ENCODE assay signal across 10 cellular contexts in the genomic region with DNA sequence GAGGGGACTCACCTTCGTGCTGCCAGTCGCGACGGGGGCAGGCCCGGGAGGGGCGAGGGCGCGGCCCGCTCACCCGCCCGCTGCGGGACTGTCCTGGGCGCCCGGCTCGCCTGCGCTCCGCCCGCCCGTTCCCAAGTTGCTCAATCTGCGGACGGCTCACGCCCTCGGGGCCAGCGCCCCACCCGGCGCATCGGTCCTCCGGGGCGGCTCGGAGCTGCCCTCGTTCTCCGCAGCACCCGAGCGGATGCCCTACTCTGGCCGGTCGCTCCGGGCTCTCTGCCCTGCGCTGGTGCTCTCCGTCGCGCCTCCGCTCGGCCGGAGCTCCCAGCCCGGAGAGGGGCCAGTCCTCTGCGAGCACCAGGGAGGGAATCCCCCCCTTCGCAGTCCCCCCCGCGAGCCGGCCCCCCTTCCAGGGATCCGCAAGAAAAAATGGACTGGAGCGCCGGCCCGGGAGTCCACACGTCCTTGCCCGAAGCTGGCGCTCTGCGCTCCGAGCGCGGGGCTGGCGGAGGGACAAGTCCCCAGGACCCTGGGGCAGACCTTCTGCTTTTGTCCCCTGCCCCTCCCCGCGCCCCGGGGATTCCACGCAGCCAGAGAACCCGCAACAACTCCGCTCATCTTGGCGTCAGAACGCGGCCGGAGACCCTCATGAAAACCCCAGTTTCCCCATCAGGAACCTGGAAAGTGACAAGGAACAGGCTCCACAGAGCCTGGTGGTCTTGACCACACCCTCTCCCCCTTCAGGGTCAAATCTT. TPM values are rescaled to one million over a fixed set of nuclear protein-coding genes. Genes with fewer than 3 reads are reported as not detected.
DNase-seq lines count a peak whose midpoint lies in the region; ATAC-seq and TF ChIP-seq lines count a peak whose summit lies in the region.
"Had no signal": no experiment of that assay in that cellular context is flagged by ENCODE, and none has a peak within 500 bp of the region (broad histone marks: within the 10 kb centered on the region; RNA-seq: fewer than 3 reads in every experiment).

A gene with protein sequence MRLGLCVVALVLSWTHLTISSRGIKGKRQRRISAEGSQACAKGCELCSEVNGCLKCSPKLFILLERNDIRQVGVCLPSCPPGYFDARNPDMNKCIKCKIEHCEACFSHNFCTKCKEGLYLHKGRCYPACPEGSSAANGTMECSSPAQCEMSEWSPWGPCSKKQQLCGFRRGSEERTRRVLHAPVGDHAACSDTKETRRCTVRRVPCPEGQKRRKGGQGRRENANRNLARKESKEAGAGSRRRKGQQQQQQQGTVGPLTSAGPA (minus strand): TSS at position 339 of the 755 bp plus-strand sequence. CDS start 5,231 bp downstream, outside the sequence.

- H3K4me3 Mint-ChIP-seq in WTC11 = peak within 1 kb of the TSS; percentile 69

- no peaks in the 10 kb centered on the region for H3K9me2 ChIP-seq in hepatocyte (replicated peaks; ENCODE audit: insufficient read depth)

- no peaks in the 10 kb centered on the region; the same call in 1 of the 2 replicates for H3K27me3 Mint-ChIP-seq in WTC11 (ENCODE audit: low read depth)

- no peaks in the 10 kb centered on the region for H4K20me1 ChIP-seq in hepatocyte (ENCODE audit: insufficient read depth, poor library complexity, severe bottlenecking)

- ATAC-seq in WTC11 (peak; percentile 68), HG02973 (IDR thresholded peaks at IDR 0.05; ENCODE audit: unreplicated experiment) (no peak)

- H3K9me3 Mint-ChIP-seq in WTC11 = no peaks in the 10 kb centered on the region

- POLR2A ChIA-PET in WTC11 (lab: Charles Lee) = no interaction called here

- no peak within 1 kb of the TSS for H3K27ac Mint-ChIP-seq in WTC11

- H3K36me3 ChIP-seq in hepatocyte (replicated peaks; ENCODE audit: insufficient read depth, low read depth) = no peaks in the 10 kb centered on the region
- H3K36me3 ChIP-seq in spleen = no peaks in the 10 kb centered on the region
- H3K36me3 ChIP-seq: BLaER1 had no signal

- no peaks in the 10 kb centered on the region for H3K79me2 ChIP-seq in hepatocyte

- CTCF ChIA-PET in WTC11 (lab: Charles Lee) = interaction anchor here (1.6 to 3.1 kb wide), 3 partner anchors 12 to 120 kb away, joined by 5 to 11 read pairs (median 9); a partner anchor contains a TSS

- H3K27me3 ChIP-seq in hepatocyte (peaks cover 97% of the 10 kb centered on the region), spleen (replicated peaks in 1 of 7) (peaks cover 4 to 100% (median 63%) of the 10 kb centered on the region in 7 donors)

- H3K9me3 ChIP-seq in hepatocyte (ENCODE audit: low read depth) = no peaks in the 10 kb centered on the region
- H3K9me3 ChIP-seq in spleen = no peaks in the 10 kb centered on the region
- H3K9me3 ChIP-seq: BLaER1 had no signal

- no peak for TF ChIP-seq POLR2A in spleen (IDR thresholded peaks at IDR 0.05)

- DNase-seq in NCI-H1417 (lab: John Stamatoyannopoulos, UW) (peak in 2 of 3 experiments; percentile 57 to 66), NCI-H1417 treated with DMSO at 0.1 percent for 48 hours (lab: John Stamatoyannopoulos, UW) (no peak), WTC11 (ENCODE audit: low spot score) (peak; percentile 34), hepatocyte (ENCODE audit: low spot score) (peak; percentile 21), spleen (no peak), nucleus accumbens (lab: John Stamatoyannopoulos, UW) (no peak), T-helper 9 cell (no peak)
- DNase-seq: activated CD8-positive, alpha-beta memory T cell treated with anti-CD3 and anti-CD28 coated beads for 24 hours had no signal

- H3K4me1 ChIP-seq in hepatocyte (ENCODE audit: insufficient read depth) = no peaks in the 10 kb centered on the region
- H3K4me1 ChIP-seq in spleen = peaks cover 0 to 22% (median 14%) of the 10 kb centered on the region in 6 donors
- H3K4me1 ChIP-seq: BLaER1 had no signal

- no peak within 1 kb of the TSS for H2AFZ ChIP-seq in hepatocyte

- H3K4me2 ChIP-seq in hepatocyte = peak within 1 kb of the TSS; percentile 75
- H3K4me2 ChIP-seq: BLaER1 had no signal

- no peak within 1 kb of the TSS for H3K4me3 ChIP-seq in hepatocyte
- H3K4me3 ChIP-seq in spleen = peak within 1 kb of the TSS in 7 of 8 donors; percentile 17 to 60 (median 21)
- H3K4me3 ChIP-seq: BLaER1 had no signal

- H3K27ac ChIP-seq in hepatocyte (no peak within 1 kb of the TSS), spleen (no peak within 1 kb of the TSS)
- H3K27ac ChIP-seq: BLaER1 had no signal

- no peaks in the 10 kb centered on the region for H3K36me3 Mint-ChIP-seq in WTC11

- TF ChIP-seq CTCF in WTC11 (IDR thresholded peaks at IDR 0.05) (no peak), hepatocyte (IDR thresholded peaks at IDR 0.05; ENCODE audit: poor library complexity) (no peak), spleen (IDR thresholded peaks at IDR 0.05 in 8 of 11, conservative IDR thresholded peaks at IDR 0.05 in 3 of 11) (no peak)

- intact Hi-C loops in spleen (cut with DNase I; ENCODE audit: low total_unique reads) = no loop called here

- 5% methylated on average over 26 of the region's 72 CpGs for WGBS in hepatocyte (ENCODE audit: low lambda C conversion rate, missing lambda C conversion rate)
- WGBS in spleen, 5 donors = 3 to 8% (median 5%) methylated on average over 30 to 72 of the region's 72 CpGs

- H3K4me1 Mint-ChIP-seq in WTC11 = peaks cover 11% of the 10 kb centered on the region

TF ChIP-seq in WTC11, 78 proteins besides CTCF, POLR2A, EP300 and RAD21 (continues in another document):
- no peak for TF ChIP-seq NR2C2 (CRISPR knock-in tag; IDR thresholded peaks at IDR 0.05)
- TF ChIP-seq, protein P1, sequence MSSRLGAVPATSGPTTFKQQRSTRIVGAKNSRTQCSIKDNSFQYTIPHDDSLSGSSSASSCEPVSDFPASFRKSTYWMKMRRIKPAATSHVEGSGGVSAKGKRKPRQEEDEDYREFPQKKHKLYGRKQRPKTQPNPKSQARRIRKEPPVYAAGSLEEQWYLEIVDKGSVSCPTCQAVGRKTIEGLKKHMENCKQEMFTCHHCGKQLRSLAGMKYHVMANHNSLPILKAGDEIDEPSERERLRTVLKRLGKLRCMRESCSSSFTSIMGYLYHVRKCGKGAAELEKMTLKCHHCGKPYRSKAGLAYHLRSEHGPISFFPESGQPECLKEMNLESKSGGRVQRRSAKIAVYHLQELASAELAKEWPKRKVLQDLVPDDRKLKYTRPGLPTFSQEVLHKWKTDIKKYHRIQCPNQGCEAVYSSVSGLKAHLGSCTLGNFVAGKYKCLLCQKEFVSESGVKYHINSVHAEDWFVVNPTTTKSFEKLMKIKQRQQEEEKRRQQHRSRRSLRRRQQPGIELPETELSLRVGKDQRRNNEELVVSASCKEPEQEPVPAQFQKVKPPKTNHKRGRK (CRISPR knock-in tag; IDR thresholded peaks at IDR 0.05; ENCODE audit: borderline replicate concordance) = no peak
- TF ChIP-seq, protein P2, sequence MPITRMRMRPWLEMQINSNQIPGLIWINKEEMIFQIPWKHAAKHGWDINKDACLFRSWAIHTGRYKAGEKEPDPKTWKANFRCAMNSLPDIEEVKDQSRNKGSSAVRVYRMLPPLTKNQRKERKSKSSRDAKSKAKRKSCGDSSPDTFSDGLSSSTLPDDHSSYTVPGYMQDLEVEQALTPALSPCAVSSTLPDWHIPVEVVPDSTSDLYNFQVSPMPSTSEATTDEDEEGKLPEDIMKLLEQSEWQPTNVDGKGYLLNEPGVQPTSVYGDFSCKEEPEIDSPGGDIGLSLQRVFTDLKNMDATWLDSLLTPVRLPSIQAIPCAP (CRISPR knock-in tag; IDR thresholded peaks at IDR 0.05) = no peak
- TF ChIP-seq SMAD4 (CRISPR knock-in tag; IDR thresholded peaks at IDR 0.05) = no peak
- TF ChIP-seq, protein P3, sequence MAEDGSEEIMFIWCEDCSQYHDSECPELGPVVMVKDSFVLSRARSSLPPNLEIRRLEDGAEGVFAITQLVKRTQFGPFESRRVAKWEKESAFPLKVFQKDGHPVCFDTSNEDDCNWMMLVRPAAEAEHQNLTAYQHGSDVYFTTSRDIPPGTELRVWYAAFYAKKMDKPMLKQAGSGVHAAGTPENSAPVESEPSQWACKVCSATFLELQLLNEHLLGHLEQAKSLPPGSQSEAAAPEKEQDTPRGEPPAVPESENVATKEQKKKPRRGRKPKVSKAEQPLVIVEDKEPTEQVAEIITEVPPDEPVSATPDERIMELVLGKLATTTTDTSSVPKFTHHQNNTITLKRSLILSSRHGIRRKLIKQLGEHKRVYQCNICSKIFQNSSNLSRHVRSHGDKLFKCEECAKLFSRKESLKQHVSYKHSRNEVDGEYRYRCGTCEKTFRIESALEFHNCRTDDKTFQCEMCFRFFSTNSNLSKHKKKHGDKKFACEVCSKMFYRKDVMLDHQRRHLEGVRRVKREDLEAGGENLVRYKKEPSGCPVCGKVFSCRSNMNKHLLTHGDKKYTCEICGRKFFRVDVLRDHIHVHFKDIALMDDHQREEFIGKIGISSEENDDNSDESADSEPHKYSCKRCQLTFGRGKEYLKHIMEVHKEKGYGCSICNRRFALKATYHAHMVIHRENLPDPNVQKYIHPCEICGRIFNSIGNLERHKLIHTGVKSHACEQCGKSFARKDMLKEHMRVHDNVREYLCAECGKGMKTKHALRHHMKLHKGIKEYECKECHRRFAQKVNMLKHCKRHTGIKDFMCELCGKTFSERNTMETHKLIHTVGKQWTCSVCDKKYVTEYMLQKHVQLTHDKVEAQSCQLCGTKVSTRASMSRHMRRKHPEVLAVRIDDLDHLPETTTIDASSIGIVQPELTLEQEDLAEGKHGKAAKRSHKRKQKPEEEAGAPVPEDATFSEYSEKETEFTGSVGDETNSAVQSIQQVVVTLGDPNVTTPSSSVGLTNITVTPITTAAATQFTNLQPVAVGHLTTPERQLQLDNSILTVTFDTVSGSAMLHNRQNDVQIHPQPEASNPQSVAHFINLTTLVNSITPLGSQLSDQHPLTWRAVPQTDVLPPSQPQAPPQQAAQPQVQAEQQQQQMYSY (CRISPR knock-in tag; IDR thresholded peaks at IDR 0.05) = peak; percentile 95
- TF ChIP-seq, protein P4, sequence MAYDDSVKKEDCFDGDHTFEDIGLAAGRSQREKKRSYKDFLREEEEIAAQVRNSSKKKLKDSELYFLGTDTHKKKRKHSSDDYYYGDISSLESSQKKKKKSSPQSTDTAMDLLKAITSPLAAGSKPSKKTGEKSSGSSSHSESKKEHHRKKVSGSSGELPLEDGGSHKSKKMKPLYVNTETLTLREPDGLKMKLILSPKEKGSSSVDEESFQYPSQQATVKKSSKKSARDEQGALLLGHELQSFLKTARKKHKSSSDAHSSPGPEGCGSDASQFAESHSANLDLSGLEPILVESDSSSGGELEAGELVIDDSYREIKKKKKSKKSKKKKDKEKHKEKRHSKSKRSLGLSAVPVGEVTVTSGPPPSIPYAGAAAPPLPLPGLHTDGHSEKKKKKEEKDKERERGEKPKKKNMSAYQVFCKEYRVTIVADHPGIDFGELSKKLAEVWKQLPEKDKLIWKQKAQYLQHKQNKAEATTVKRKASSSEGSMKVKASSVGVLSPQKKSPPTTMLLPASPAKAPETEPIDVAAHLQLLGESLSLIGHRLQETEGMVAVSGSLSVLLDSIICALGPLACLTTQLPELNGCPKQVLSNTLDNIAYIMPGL (CRISPR knock-in tag; IDR thresholded peaks at IDR 0.05) = peak; percentile 73; the same call in 1 of the 2 replicates
- no peak for TF ChIP-seq ZBTB21 (CRISPR knock-in tag; IDR thresholded peaks at IDR 0.05; ENCODE audit: borderline replicate concordance)

RNA-seq across cellular contexts. Expression of the gene that starts here (rescaled TPM):
- 0.11 to 0.16 TPM (median 0.13 TPM) in 3 replicates for total RNA-seq in WTC11 (2021)
- 0.83 and 0.88 TPM in 2 replicates for total RNA-seq in hepatocyte
- polyA plus RNA-seq in hepatocyte = 1.5 and 2.4 TPM in 2 replicates
- 1 to 10 TPM in 1 of 7 donors, under 1 TPM in 5, not detected in 1; 0.37 to 1.0 (median 0.53) TPM for total RNA-seq in spleen
- polyA plus RNA-seq in spleen = under 1 TPM; 0.20 to 0.50 (median 0.48) TPM

Comparison
In these comparisons a context has a peak if more than half of its experiments do, and no peak if none do; other contexts are left out.
1. DNase-seq: peak in NCI-H1417 (2 of 3) and hepatocyte (single experiment); none in NCI-H1417 treated with DMSO at 0.1 percent for 48 hours (single experiment), spleen (single experiment), nucleus accumbens (0 of 56) and T-helper 9 cell (single experiment).
2. Peak in DNase-seq and ATAC-seq in WTC11; RNA of the gene not detected or under 1 TPM.